In the genomic region with DNA sequence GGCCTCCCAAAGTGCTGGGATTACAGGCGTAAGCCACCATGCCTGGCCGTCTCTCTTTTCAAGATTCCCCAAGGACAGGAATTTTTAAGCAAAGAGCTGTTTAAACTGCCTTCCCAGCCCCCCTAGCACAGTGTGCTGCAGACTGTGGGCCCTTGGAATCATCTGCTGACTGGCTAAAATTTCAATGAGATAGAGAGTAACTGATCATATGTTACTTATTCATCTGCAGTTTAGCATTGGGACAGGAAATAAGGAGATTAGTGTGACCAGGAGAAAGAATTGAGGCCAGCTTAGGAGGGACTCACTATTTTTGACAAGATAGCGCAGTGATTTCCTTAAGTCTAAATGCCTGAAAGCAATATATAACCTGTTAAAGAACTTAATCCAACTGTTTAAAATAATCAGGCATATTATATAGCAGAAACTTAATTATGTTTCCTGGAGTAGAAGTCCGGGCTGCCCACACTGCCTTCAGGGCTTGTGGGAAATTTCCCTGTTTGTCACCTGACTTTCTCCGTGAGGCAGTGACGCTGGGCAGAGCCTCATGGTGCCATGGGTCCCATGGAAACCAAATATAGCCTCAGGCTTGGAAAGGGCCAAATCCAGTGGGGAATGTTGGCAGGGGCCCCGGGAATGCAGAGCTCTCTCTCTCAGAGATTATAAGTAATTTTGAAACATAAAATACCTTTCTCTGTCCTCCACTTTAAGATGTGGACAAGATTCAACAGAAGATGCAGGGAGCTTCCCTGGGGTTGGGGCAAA, we compare ENCODE assay signal across 13 cellular contexts. TPM values are rescaled to one million over a fixed set of nuclear protein-coding genes. Genes with fewer than 3 reads are reported as not detected.
DNase-seq lines count a peak whose midpoint lies in the region; ATAC-seq and TF ChIP-seq lines count a peak whose summit lies in the region.
"Had no signal": no experiment of that assay in that cellular context is flagged by ENCODE, and none has a peak within 500 bp of the region (broad histone marks: within the 10 kb centered on the region; RNA-seq: fewer than 3 reads in every experiment).

No MANE protein-coding gene starts in this region.

- no peak overlapping the region for H2BK5ac ChIP-seq in trophoblast cell (ENCODE audit: low read depth, low read length, poor library complexity)

- no CpG with 5 or more reads among the region's 7 CpGs for WGBS in trophoblast cell (ENCODE audit: extremely low coverage, insufficient coverage, insufficient read length)

- no peaks in the 10 kb centered on the region for H3K9me3 Mint-ChIP-seq in activated naive CD4-positive, alpha-beta T cell treated with anti-CD3 and anti-CD28 coated beads, Interleukin-2, amount 10 ng/mL, durations not matched to agents 7 days and 5 days
- no peaks in the 10 kb centered on the region for H3K9me3 Mint-ChIP-seq in CD4-positive, alpha-beta T cell
- H3K9me3 Mint-ChIP-seq: activated CD4-positive, alpha-beta T cell treated with anti-CD3 and anti-CD28 coated beads, Interleukin-2, amount 10 ng/mL, durations not matched to agents 7 days and 5 days; central memory CD8-positive, alpha-beta T cell had no signal

- no peak for ATAC-seq in CD4-positive, alpha-beta T cell (ENCODE audit: poor library complexity)

- H3K4ac ChIP-seq in trophoblast cell (ENCODE audit: low read depth, low read length) = no peak overlapping the region

- no peak overlapping the region for H2AFZ ChIP-seq in trophoblast cell (ENCODE audit: insufficient read depth, low read length, poor library complexity)

- H2AK5ac ChIP-seq in trophoblast cell (ENCODE audit: low read length) = no peak overlapping the region

- H3K27me3 Mint-ChIP-seq in activated naive CD4-positive, alpha-beta T cell treated with anti-CD3 and anti-CD28 coated beads, Interleukin-2, amount 10 ng/mL, durations not matched to agents 7 days and 5 days = peaks cover 48% of the 10 kb centered on the region
- peaks cover 6% of the 10 kb centered on the region for H3K27me3 Mint-ChIP-seq in CD4-positive, alpha-beta T cell

- no peak overlapping the region for H3K4me3 ChIP-seq in fibroblast of pulmonary artery (replicated peaks; ENCODE audit: low read depth, low read length)
- no peak overlapping the region for H3K4me3 ChIP-seq in trophoblast cell (ENCODE audit: low read depth, low read length)

- H3K27ac Mint-ChIP-seq in activated naive CD4-positive, alpha-beta T cell treated with anti-CD3 and anti-CD28 coated beads, Interleukin-2, amount 10 ng/mL, durations not matched to agents 7 days and 5 days = no peak overlapping the region
- H3K27ac Mint-ChIP-seq in CD4-positive, alpha-beta T cell = no peak overlapping the region
- H3K27ac Mint-ChIP-seq: activated CD4-positive, alpha-beta T cell treated with anti-CD3 and anti-CD28 coated beads, Interleukin-2, amount 10 ng/mL, durations not matched to agents 7 days and 5 days had no signal

- no peak overlapping the region for H3K4me2 ChIP-seq in trophoblast cell (ENCODE audit: low read length)

- no peak overlapping the region for H3K4me3 Mint-ChIP-seq in activated naive CD4-positive, alpha-beta T cell treated with anti-CD3 and anti-CD28 coated beads, Interleukin-2, amount 10 ng/mL, durations not matched to agents 7 days and 5 days
- H3K4me3 Mint-ChIP-seq in CD4-positive, alpha-beta T cell = no peak overlapping the region
- H3K4me3 Mint-ChIP-seq: activated CD4-positive, alpha-beta T cell treated with anti-CD3 and anti-CD28 coated beads, Interleukin-2, amount 10 ng/mL, durations not matched to agents 7 days and 5 days; central memory CD8-positive, alpha-beta T cell had no signal

- H4K8ac ChIP-seq in trophoblast cell (ENCODE audit: low read depth, low read length) = peak overlapping the region; percentile 55

- CTCF ChIA-PET in RWPE1 (lab: Yijun Ruan, JAX) = interaction anchor here (0.6 kb wide), 1 partner anchor 239 kb away, joined by 4 read pairs; no protein-coding TSS in a partner anchor
- CTCF ChIA-PET in activated naive CD4-positive, alpha-beta T cell treated with anti-CD3 and anti-CD28 coated beads, Interleukin-2, amount 10 ng/mL, durations not matched to agents 7 days and 5 days (lab: Charles Lee) = no interaction called here
- CTCF ChIA-PET in CD4-positive, alpha-beta T cell (lab: Charles Lee) = no interaction called here

- peaks cover 7% of the 10 kb centered on the region for H3K79me1 ChIP-seq in trophoblast cell (ENCODE audit: low read length)

- H4K91ac ChIP-seq in trophoblast cell (ENCODE audit: low read depth, low read length) = no peak overlapping the region

- H3K79me2 ChIP-seq in trophoblast cell (ENCODE audit: control insufficient read depth, insufficient read depth, low read length, poor library complexity) = no peaks in the 10 kb centered on the region

- TF ChIP-seq CTCF in RWPE1 (conservative IDR thresholded peaks at IDR 0.05; ENCODE audit: low read depth) = no peak
- no peak for TF ChIP-seq CTCF in fibroblast of pulmonary artery (IDR thresholded peaks at IDR 0.05; ENCODE audit: low read length, missing control alignments)
- TF ChIP-seq CTCF in CD4-positive, alpha-beta T cell (IDR thresholded peaks at IDR 0.05) = no peak

- no peak overlapping the region for H3K23ac ChIP-seq in trophoblast cell (ENCODE audit: low read length)

- peak overlapping the region; percentile 93 for H3K27ac ChIP-seq in RWPE1
- no peak overlapping the region for H3K27ac ChIP-seq in trophoblast cell (ENCODE audit: low read depth, low read length)
- H3K27ac ChIP-seq in CD4-positive, alpha-beta T cell (ENCODE audit: low read depth, low read length) = no peak overlapping the region

- no peak overlapping the region for H3K14ac ChIP-seq in trophoblast cell (ENCODE audit: low read length)

- no peak overlapping the region for H2BK12ac ChIP-seq in trophoblast cell (ENCODE audit: low read length)

- no peak overlapping the region for H4K12ac ChIP-seq in trophoblast cell (ENCODE audit: low read depth, low read length)

- POLR2A ChIA-PET in RWPE1 (lab: Yijun Ruan, JAX; ENCODE audit: low non-redundant PET) = no interaction called here
- POLR2A ChIA-PET in CD4-positive, alpha-beta T cell (lab: Charles Lee) = no interaction called here

- peaks cover 26 to 34% of the 10 kb centered on the region in 2 experiments for H3K36me3 ChIP-seq in trophoblast cell (ENCODE audit: control insufficient read depth in 1 of 2, insufficient read depth in 2 of 2, low read length in 2 of 2)

- no peak overlapping the region for H3K9ac ChIP-seq in trophoblast cell (ENCODE audit: low read length)

- H3K9me3 ChIP-seq in trophoblast cell (ENCODE audit: insufficient read depth, low read depth, low read length) = no peaks in the 10 kb centered on the region
- H3K9me3 ChIP-seq in CD4-positive, alpha-beta T cell (ENCODE audit: control insufficient read depth, low read length) = no peaks in the 10 kb centered on the region

- peak overlapping the region; percentile 41 for H2BK120ac ChIP-seq in trophoblast cell (ENCODE audit: insufficient read depth, low read length, poor library complexity)

- no peak overlapping the region for H3K18ac ChIP-seq in trophoblast cell (ENCODE audit: low read length)

- intact Hi-C loops in CD4-positive, alpha-beta T cell (cut with DNase I, micrococcal nuclease) = no loop called here

- DNase-seq in ELF-1 (ENCODE audit: low read depth, low spot score) = peak; percentile 71
- peak; percentile 52 for DNase-seq in RWPE1 (ENCODE audit: low spot score)
- DNase-seq in fibroblast of pulmonary artery (ENCODE audit: low read depth) = peak; percentile 78
- DNase-seq in trophoblast cell = peak; percentile 88 to 90
- DNase-seq in activated naive CD4-positive, alpha-beta T cell (lab: John Stamatoyannopoulos, UW) = no peak
- no peak for DNase-seq in NCI-H1930 (lab: John Stamatoyannopoulos, UW)
- DNase-seq in activated naive CD4-positive, alpha-beta T cell treated with anti-CD3 and anti-CD28 coated beads, Interleukin-2, amount 10 ng/mL, durations not matched to agents 7 days and 5 days = no peak
- DNase-seq in CD4-positive, alpha-beta T cell = no peak
- DNase-seq: activated CD4-positive, alpha-beta T cell treated with anti-CD3 and anti-CD28 coated beads, Interleukin-2, amount 10 ng/mL, durations not matched to agents 7 days and 5 days; NCI-H510A treated with DMSO at 0.1 percent for 48 hours; stimulated activated CD4-positive, alpha-beta T cell treated with anti-CD3 and anti-CD28 coated beads, Interleukin-2, amount 100 ng/mL, for 48 hours had no signal

- H3K27me3 ChIP-seq in trophoblast cell (ENCODE audit: insufficient read depth, low read length) = no peaks in the 10 kb centered on the region
- H3K27me3 ChIP-seq in CD4-positive, alpha-beta T cell (ENCODE audit: control insufficient read depth, insufficient read depth, low read length) = no peaks in the 10 kb centered on the region

- no peaks in the 10 kb centered on the region for H3K36me3 Mint-ChIP-seq in activated naive CD4-positive, alpha-beta T cell treated with anti-CD3 and anti-CD28 coated beads, Interleukin-2, amount 10 ng/mL, durations not matched to agents 7 days and 5 days
- H3K36me3 Mint-ChIP-seq in CD4-positive, alpha-beta T cell (ENCODE audit: low read depth) = no peaks in the 10 kb centered on the region

- no peaks in the 10 kb centered on the region for H3K4me1 Mint-ChIP-seq in activated naive CD4-positive, alpha-beta T cell treated with anti-CD3 and anti-CD28 coated beads, Interleukin-2, amount 10 ng/mL, durations not matched to agents 7 days and 5 days
- no peaks in the 10 kb centered on the region for H3K4me1 Mint-ChIP-seq in CD4-positive, alpha-beta T cell (ENCODE audit: low read depth)
- H3K4me1 Mint-ChIP-seq: activated CD4-positive, alpha-beta T cell treated with anti-CD3 and anti-CD28 coated beads, Interleukin-2, amount 10 ng/mL, durations not matched to agents 7 days and 5 days; central memory CD8-positive, alpha-beta T cell had no signal

- H3K4me1 ChIP-seq in trophoblast cell (ENCODE audit: control insufficient read depth in 1 of 2, insufficient read depth in 2 of 2, low read length in 2 of 2) = peaks cover 16 to 26% of the 10 kb centered on the region in 2 experiments

RNA-seq across cellular contexts. Expression of a gene that starts 22.8 kb away (rescaled TPM):
- 0.33 and 0.37 TPM in 2 replicates for polyA plus RNA-seq in trophoblast cell (2013)
- not detected for total RNA-seq in CD4-positive, alpha-beta T cell

RNA-seq across cellular contexts. Expression of a gene that starts 37.1 kb away (rescaled TPM):
- polyA plus RNA-seq in trophoblast cell (2013) = 0.01 and 0.03 TPM in 2 replicates
- not detected for total RNA-seq in CD4-positive, alpha-beta T cell
- total RNA-seq: activated CD4-positive, alpha-beta T cell treated with anti-CD3 and anti-CD28 coated beads, Interleukin-2, amount 10 ng/mL, durations not matched to agents 7 days and 5 days; liver had no signal
- polyA plus RNA-seq: liver had no signal

RNA-seq across cellular contexts. Expression of a gene that starts 41.6 kb away (rescaled TPM):
- 715 and 802 TPM in 2 replicates for polyA plus RNA-seq in trophoblast cell (2013)
- under 1 TPM; 0.73 to 0.80 TPM for total RNA-seq in CD4-positive, alpha-beta T cell

RNA-seq across cellular contexts. Expression of a gene that starts 46.6 kb away (rescaled TPM):
- polyA plus RNA-seq in trophoblast cell (2013) = 40.8 and 43.3 TPM in 2 replicates
- total RNA-seq in CD4-positive, alpha-beta T cell = 1 to 10 TPM; 3.1 to 3.9 TPM

RNA-seq across cellular contexts. Expression of a gene that starts 47.0 kb away (rescaled TPM):
- 136 and 142 TPM in 2 replicates for polyA plus RNA-seq in trophoblast cell (2013)
- 100 to 1,000 TPM; 282 to 288 TPM for total RNA-seq in CD4-positive, alpha-beta T cell

Comparison
In these comparisons a context has a peak if more than half of its experiments do, and no peak if none do; other contexts are left out.
1. DNase-seq: peak in ELF-1 (single experiment), RWPE1 (single experiment), fibroblast of pulmonary artery (single experiment) and trophoblast cell (2 of 2); none in activated naive CD4-positive, alpha-beta T cell (0 of 4), NCI-H1930 (0 of 2), activated naive CD4-positive, alpha-beta T cell treated with anti-CD3 and anti-CD28 coated beads, Interleukin-2, amount 10 ng/mL, durations not matched to agents 7 days and 5 days (single experiment) and CD4-positive, alpha-beta T cell (0 of 10).